ENCODE assay signal across 1 cellular context in genomic region chr21:37425684-37426083, GRCh38.
TF ChIP-seq lines count a peak whose summit lies in the region.

No MANE protein-coding gene starts in this region.

TF ChIP-seq in WTC11, 78 proteins besides CTCF, POLR2A, EP300 and RAD21 (continued from another document):
- TF ChIP-seq E2F4 (CRISPR knock-in tag; IDR thresholded peaks at IDR 0.05; ENCODE audit: borderline replicate concordance, low read depth) (no peak), HMGA2 (CRISPR knock-in tag; IDR thresholded peaks at IDR 0.05) (no peak), JUN (CRISPR knock-in tag; IDR thresholded peaks at IDR 0.05) (no peak), ZNF121 (CRISPR knock-in tag; IDR thresholded peaks at IDR 0.05) (no peak), ZNF281 (CRISPR knock-in tag; IDR thresholded peaks at IDR 0.05) (no peak), GABPB1 (CRISPR knock-in tag; IDR thresholded peaks at IDR 0.05) (no peak)
- TF ChIP-seq, protein P1, sequence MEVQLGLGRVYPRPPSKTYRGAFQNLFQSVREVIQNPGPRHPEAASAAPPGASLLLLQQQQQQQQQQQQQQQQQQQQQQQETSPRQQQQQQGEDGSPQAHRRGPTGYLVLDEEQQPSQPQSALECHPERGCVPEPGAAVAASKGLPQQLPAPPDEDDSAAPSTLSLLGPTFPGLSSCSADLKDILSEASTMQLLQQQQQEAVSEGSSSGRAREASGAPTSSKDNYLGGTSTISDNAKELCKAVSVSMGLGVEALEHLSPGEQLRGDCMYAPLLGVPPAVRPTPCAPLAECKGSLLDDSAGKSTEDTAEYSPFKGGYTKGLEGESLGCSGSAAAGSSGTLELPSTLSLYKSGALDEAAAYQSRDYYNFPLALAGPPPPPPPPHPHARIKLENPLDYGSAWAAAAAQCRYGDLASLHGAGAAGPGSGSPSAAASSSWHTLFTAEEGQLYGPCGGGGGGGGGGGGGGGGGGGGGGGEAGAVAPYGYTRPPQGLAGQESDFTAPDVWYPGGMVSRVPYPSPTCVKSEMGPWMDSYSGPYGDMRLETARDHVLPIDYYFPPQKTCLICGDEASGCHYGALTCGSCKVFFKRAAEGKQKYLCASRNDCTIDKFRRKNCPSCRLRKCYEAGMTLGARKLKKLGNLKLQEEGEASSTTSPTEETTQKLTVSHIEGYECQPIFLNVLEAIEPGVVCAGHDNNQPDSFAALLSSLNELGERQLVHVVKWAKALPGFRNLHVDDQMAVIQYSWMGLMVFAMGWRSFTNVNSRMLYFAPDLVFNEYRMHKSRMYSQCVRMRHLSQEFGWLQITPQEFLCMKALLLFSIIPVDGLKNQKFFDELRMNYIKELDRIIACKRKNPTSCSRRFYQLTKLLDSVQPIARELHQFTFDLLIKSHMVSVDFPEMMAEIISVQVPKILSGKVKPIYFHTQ (CRISPR knock-in tag; IDR thresholded peaks at IDR 0.05), result no peak
- TF ChIP-seq, protein P2, sequence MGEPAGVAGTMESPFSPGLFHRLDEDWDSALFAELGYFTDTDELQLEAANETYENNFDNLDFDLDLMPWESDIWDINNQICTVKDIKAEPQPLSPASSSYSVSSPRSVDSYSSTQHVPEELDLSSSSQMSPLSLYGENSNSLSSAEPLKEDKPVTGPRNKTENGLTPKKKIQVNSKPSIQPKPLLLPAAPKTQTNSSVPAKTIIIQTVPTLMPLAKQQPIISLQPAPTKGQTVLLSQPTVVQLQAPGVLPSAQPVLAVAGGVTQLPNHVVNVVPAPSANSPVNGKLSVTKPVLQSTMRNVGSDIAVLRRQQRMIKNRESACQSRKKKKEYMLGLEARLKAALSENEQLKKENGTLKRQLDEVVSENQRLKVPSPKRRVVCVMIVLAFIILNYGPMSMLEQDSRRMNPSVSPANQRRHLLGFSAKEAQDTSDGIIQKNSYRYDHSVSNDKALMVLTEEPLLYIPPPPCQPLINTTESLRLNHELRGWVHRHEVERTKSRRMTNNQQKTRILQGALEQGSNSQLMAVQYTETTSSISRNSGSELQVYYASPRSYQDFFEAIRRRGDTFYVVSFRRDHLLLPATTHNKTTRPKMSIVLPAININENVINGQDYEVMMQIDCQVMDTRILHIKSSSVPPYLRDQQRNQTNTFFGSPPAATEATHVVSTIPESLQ (CRISPR knock-in tag; IDR thresholded peaks at IDR 0.05), result no peak
- TF ChIP-seq, protein P3, sequence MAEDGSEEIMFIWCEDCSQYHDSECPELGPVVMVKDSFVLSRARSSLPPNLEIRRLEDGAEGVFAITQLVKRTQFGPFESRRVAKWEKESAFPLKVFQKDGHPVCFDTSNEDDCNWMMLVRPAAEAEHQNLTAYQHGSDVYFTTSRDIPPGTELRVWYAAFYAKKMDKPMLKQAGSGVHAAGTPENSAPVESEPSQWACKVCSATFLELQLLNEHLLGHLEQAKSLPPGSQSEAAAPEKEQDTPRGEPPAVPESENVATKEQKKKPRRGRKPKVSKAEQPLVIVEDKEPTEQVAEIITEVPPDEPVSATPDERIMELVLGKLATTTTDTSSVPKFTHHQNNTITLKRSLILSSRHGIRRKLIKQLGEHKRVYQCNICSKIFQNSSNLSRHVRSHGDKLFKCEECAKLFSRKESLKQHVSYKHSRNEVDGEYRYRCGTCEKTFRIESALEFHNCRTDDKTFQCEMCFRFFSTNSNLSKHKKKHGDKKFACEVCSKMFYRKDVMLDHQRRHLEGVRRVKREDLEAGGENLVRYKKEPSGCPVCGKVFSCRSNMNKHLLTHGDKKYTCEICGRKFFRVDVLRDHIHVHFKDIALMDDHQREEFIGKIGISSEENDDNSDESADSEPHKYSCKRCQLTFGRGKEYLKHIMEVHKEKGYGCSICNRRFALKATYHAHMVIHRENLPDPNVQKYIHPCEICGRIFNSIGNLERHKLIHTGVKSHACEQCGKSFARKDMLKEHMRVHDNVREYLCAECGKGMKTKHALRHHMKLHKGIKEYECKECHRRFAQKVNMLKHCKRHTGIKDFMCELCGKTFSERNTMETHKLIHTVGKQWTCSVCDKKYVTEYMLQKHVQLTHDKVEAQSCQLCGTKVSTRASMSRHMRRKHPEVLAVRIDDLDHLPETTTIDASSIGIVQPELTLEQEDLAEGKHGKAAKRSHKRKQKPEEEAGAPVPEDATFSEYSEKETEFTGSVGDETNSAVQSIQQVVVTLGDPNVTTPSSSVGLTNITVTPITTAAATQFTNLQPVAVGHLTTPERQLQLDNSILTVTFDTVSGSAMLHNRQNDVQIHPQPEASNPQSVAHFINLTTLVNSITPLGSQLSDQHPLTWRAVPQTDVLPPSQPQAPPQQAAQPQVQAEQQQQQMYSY (CRISPR knock-in tag; IDR thresholded peaks at IDR 0.05), result no peak
